1 cellular context compared by ENCODE assay signal in genomic region chr9:130106860-130107848, GRCh38.
TF ChIP-seq lines count a peak whose summit lies in the region.

No MANE protein-coding gene starts in this region.

TF ChIP-seq in Ishikawa, 13 proteins besides CTCF, POLR2A, EP300 and RAD21 (continued from another document):
- no peak for TF ChIP-seq CREB1 (IDR thresholded peaks at IDR 0.05; ENCODE audit: low read depth)
